In genomic region chr22:40258463-40259046, GRCh38 we compare ENCODE assay signal across 9 cellular contexts.
A peak's percentile ranks its signal among the peaks of the same experiment; 100 is the strongest.
DNase-seq lines count a peak whose midpoint lies in the region; ATAC-seq and TF ChIP-seq lines count a peak whose summit lies in the region.
"Had no signal": no experiment of that assay in that cellular context is flagged by ENCODE, and none has a peak within 500 bp of the region (broad histone marks: within the 10 kb centered on the region; RNA-seq: fewer than 3 reads in every experiment).

No MANE protein-coding gene starts in this region.

- H3K27ac ChIP-seq in CD8-positive, alpha-beta memory T cell (ENCODE audit: low read depth, low read length): no peak overlapping the region

- H3K4me3 Mint-ChIP-seq in CD8-positive, alpha-beta memory T cell: peak overlapping the region; percentile 2 to 64 (median 25)
- H3K4me3 Mint-ChIP-seq in T-cell (peak overlapping the region; percentile 27 to 53 (median 46)), nephron (no peak overlapping the region)
- H3K4me3 Mint-ChIP-seq in effector memory CD8-positive, alpha-beta T cell: peak overlapping the region; percentile 9 to 15

- H3K36me3 ChIP-seq in CD8-positive, alpha-beta memory T cell (ENCODE audit: insufficient read depth, low read length): peaks cover 16% of the 10 kb centered on the region

- no peaks in the 10 kb centered on the region for H3K27me3 ChIP-seq in CD8-positive, alpha-beta memory T cell (ENCODE audit: insufficient read depth, low read length, poor library complexity, severe bottlenecking)

- peak overlapping the region; percentile 25 to 96 (median 60) for H3K27ac Mint-ChIP-seq in CD8-positive, alpha-beta memory T cell
- H3K27ac Mint-ChIP-seq in T-cell: peak overlapping the region; percentile 80 to 88
- H3K27ac Mint-ChIP-seq in effector memory CD8-positive, alpha-beta T cell: peak overlapping the region; percentile 47 to 54
- H3K27ac Mint-ChIP-seq in nephron: peak overlapping the region in 2 of 3 experiments; percentile 60 to 73

- CTCF ChIA-PET in CD8-positive, alpha-beta memory T cell (lab: Charles Lee): interaction anchor here (0.7 to 1.3 kb wide), 2 partner anchors 49 to 88 kb away, joined by 3 to 4 read pairs; no protein-coding TSS in a partner anchor
- CTCF ChIA-PET in T-cell (lab: Charles Lee): interaction anchor here in 1 of 2 donors (0.6 to 0.7 kb wide), 4 partner anchors 46 to 904 kb away, joined by 3 to 7 read pairs (median 6); no protein-coding TSS in a partner anchor

- H3K4me3 ChIP-seq in CD8-positive, alpha-beta memory T cell (ENCODE audit: low read length): no peak overlapping the region

- ATAC-seq in T-cell (replicated peaks in 1 of 4) (peak; percentile 63 to 96 (median 80)), HG02852 (IDR thresholded peaks at IDR 0.05; ENCODE audit: unreplicated experiment) (no peak), HG03175 (IDR thresholded peaks at IDR 0.05; ENCODE audit: unreplicated experiment) (no peak), GM21786 (IDR thresholded peaks at IDR 0.05; ENCODE audit: unreplicated experiment) (no peak)
- ATAC-seq in effector memory CD8-positive, alpha-beta T cell (replicated peaks): peak; percentile 87

- no peaks in the 10 kb centered on the region for H3K9me3 Mint-ChIP-seq in CD8-positive, alpha-beta memory T cell
- H3K9me3 Mint-ChIP-seq in T-cell (no peaks in the 10 kb centered on the region), nephron (no peaks in the 10 kb centered on the region)
- no peaks in the 10 kb centered on the region for H3K9me3 Mint-ChIP-seq in effector memory CD8-positive, alpha-beta T cell

- DNase-seq in CD8-positive, alpha-beta memory T cell: peak in 1 of 5 donors; percentile 16
- DNase-seq in T-cell (no peak), NCI-H1436 (lab: John Stamatoyannopoulos, UW) (no peak)
- DNase-seq in effector memory CD8-positive, alpha-beta T cell: no peak
- DNase-seq: NCI-H446 had no signal

- TF ChIP-seq CTCF in nephron (IDR thresholded peaks at IDR 0.05; ENCODE audit: unreplicated experiment in 3 of 3): no peak

- H3K4me1 Mint-ChIP-seq in CD8-positive, alpha-beta memory T cell: peaks cover 62 to 81% (median 80%) of the 10 kb centered on the region in 3 donors
- H3K4me1 Mint-ChIP-seq in T-cell: peaks cover 72 to 77% (median 72%) of the 10 kb centered on the region in 3 donors
- H3K4me1 Mint-ChIP-seq in effector memory CD8-positive, alpha-beta T cell (ENCODE audit: low read depth in 2 of 2): peaks cover 34 to 39% of the 10 kb centered on the region in 2 donors
- peaks cover 24% of the 10 kb centered on the region for H3K4me1 Mint-ChIP-seq in nephron

- H3K4me1 ChIP-seq in CD8-positive, alpha-beta memory T cell (ENCODE audit: insufficient read depth, low read length): peaks cover 33% of the 10 kb centered on the region

- no peaks in the 10 kb centered on the region for H3K9me3 ChIP-seq in CD8-positive, alpha-beta memory T cell (ENCODE audit: low read length)

- POLR2A ChIA-PET in CD8-positive, alpha-beta memory T cell (lab: Charles Lee): interaction anchor here (0.6 kb wide), 1 partner anchor 10 kb away, joined by 4 read pairs; no protein-coding TSS in a partner anchor
- POLR2A ChIA-PET in T-cell (lab: Charles Lee): no interaction called here

- H3K27me3 Mint-ChIP-seq in CD8-positive, alpha-beta memory T cell: peaks cover 0 to 1% of the 10 kb centered on the region in 2 donors
- H3K27me3 Mint-ChIP-seq in T-cell (no peaks in the 10 kb centered on the region), nephron (ENCODE audit: low read depth) (no peaks in the 10 kb centered on the region)
- H3K27me3 Mint-ChIP-seq in effector memory CD8-positive, alpha-beta T cell: no peaks in the 10 kb centered on the region

- H3K36me3 Mint-ChIP-seq in CD8-positive, alpha-beta memory T cell: peaks cover 0 to 52% (median 19%) of the 10 kb centered on the region in 3 donors
- peaks cover 42% of the 10 kb centered on the region for H3K36me3 Mint-ChIP-seq in T-cell
- peaks cover 26% of the 10 kb centered on the region for H3K36me3 Mint-ChIP-seq in effector memory CD8-positive, alpha-beta T cell (ENCODE audit: insufficient read depth)
- H3K36me3 Mint-ChIP-seq in nephron (ENCODE audit: low read depth): peaks cover 58% of the 10 kb centered on the region

Comparison
In these comparisons a context has a peak if more than half of its experiments do, and no peak if none do; other contexts are left out.
1. H3K4me3 Mint-ChIP-seq: peak in CD8-positive, alpha-beta memory T cell (7 of 7), T-cell (3 of 3) and effector memory CD8-positive, alpha-beta T cell (2 of 2); none in nephron (0 of 3).
2. ATAC-seq: peak in T-cell (4 of 4) and effector memory CD8-positive, alpha-beta T cell (single experiment); none in HG02852 (single experiment), HG03175 (single experiment) and GM21786 (single experiment).
3. Peak in every context shown above with its lines, with median percentiles within 50 percentile points of each other: H3K27ac Mint-ChIP-seq.